ENCODE assay signal across 14 cellular contexts in the genomic region with DNA sequence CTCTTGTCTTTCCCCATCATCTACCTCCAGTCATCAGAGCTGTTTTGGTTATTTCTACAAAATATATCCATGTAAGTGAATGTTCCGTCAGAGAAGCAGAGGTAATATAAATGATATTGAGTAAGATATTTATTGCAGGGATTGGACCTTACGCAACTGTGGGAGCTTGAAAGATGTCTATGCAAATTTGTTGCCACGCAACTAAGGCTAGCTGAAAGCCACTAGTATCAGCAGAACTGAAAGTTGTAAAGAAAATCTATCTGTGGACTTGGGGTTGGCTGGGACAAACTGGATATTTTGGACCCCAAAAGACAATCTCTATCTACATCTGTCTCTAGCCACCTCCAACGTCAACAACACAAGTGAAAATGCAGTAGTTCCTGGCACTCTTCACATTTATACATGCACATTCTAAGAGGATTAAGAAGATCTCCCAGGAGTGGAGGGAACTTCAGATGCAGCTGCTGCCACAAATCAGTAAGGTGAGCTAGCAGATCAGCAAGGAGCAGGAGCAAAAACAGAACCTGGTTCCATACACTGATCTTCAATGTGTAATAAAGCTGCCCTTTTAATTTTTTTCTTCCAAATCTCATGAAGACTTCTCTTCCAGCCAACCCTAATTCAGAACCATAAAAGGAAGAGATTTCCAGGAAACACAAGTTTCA. TPM values are rescaled to one million over a fixed set of nuclear protein-coding genes. Genes with fewer than 3 reads are reported as not detected.
DNase-seq lines count a peak whose midpoint lies in the region; ATAC-seq and TF ChIP-seq lines count a peak whose summit lies in the region.
"Had no signal": no experiment of that assay in that cellular context is flagged by ENCODE, and none has a peak within 500 bp of the region (broad histone marks: within the 10 kb centered on the region; RNA-seq: fewer than 3 reads in every experiment).

No MANE protein-coding gene starts in this region.

- no peaks in the 10 kb centered on the region for H3K9me3 ChIP-seq in WERI-Rb-1 (ENCODE audit: severe bottlenecking)
- H3K9me3 ChIP-seq: Caco-2, heart left ventricle, prostate gland had no signal

- H3K36me3 ChIP-seq in WERI-Rb-1 (no peaks in the 10 kb centered on the region), brain microvascular endothelial cell (replicated peaks) (no peaks in the 10 kb centered on the region)
- H3K36me3 ChIP-seq: heart left ventricle, prostate gland had no signal

- H3K27ac Mint-ChIP-seq in HFFc6 = no peak overlapping the region

- no peak overlapping the region for H3K4me3 Mint-ChIP-seq in HFFc6

- no peak overlapping the region for H3K4me3 ChIP-seq in WERI-Rb-1 (ENCODE audit: low read depth, low read length)
- H3K4me3 ChIP-seq in brain microvascular endothelial cell (ENCODE audit: low read depth, low read length) = no peak overlapping the region
- H3K4me3 ChIP-seq: heart left ventricle, prostate gland had no signal

- H3K36me3 Mint-ChIP-seq in HFFc6 (ENCODE audit: low read depth) = no peaks in the 10 kb centered on the region

- TF ChIP-seq CTCF in WERI-Rb-1 (IDR thresholded peaks at IDR 0.05; ENCODE audit: low read depth, low read length) (no peak), brain microvascular endothelial cell (IDR thresholded peaks at IDR 0.05; ENCODE audit: low read depth, low read length, missing control alignments) (no peak), HFFc6 (IDR thresholded peaks at IDR 0.05) (no peak)

- H3K27me3 ChIP-seq in WERI-Rb-1 (ENCODE audit: insufficient read depth, low read depth, severe bottlenecking) (no peaks in the 10 kb centered on the region), brain microvascular endothelial cell (replicated peaks) (no peaks in the 10 kb centered on the region)
- H3K27me3 ChIP-seq: heart left ventricle had no signal

- H3K9me3 Mint-ChIP-seq in HFFc6 = peaks cover 13% of the 10 kb centered on the region

- no peaks in the 10 kb centered on the region for H3K27me3 Mint-ChIP-seq in HFFc6 (ENCODE audit: insufficient read depth)

- DNase-seq in WERI-Rb-1 (peak; percentile 42), cerebellar cortex (ENCODE audit: low spot score) (no peak), anterior cingulate cortex (lab: John Stamatoyannopoulos, UW) (no peak), brain microvascular endothelial cell (no peak), HFFc6 (no peak)
- DNase-seq: activated CD8-positive, alpha-beta memory T cell treated with anti-CD3 and anti-CD28 coated beads, Interleukin-2, amount 50 U/mL, for 48 hours; Caco-2; heart left ventricle; mammary epithelial cell; NCI-H2081 had no signal

- ATAC-seq in GM19023 (IDR thresholded peaks at IDR 0.05; ENCODE audit: unreplicated experiment) (peak; percentile 79), GM21576 (IDR thresholded peaks at IDR 0.05; ENCODE audit: unreplicated experiment) (peak; percentile 75), HG03095 (IDR thresholded peaks at IDR 0.05; ENCODE audit: unreplicated experiment) (peak; percentile 72)
- ATAC-seq: heart left ventricle had no signal

- H3K27ac ChIP-seq in WERI-Rb-1 (no peak overlapping the region), brain microvascular endothelial cell (no peak overlapping the region)
- H3K27ac ChIP-seq: heart left ventricle, prostate gland had no signal

- in situ Hi-C loops in brain microvascular endothelial cell (cut with HindIII; ENCODE audit: low pct_ligation_motif_present, low sequenced_read_pairs) = no loop called here

- H3K4me1 Mint-ChIP-seq in HFFc6 (ENCODE audit: low read depth) = no peaks in the 10 kb centered on the region

RNA-seq across cellular contexts. Expression of a gene that starts 8.5 kb away (rescaled TPM):
- not detected for total RNA-seq in HFFc6 (2021; fragmentation: NEBNext Ultra II Directional; extraction: Animal tissue kit (Norgen Biotek cat#: 25700))
